Comparison of ENCODE assay signal across 1 cellular context in genomic region chr16:8949536-8950418, GRCh38.
A peak's percentile ranks its signal among the peaks of the same experiment; 100 is the strongest.
TF ChIP-seq lines count a peak whose summit lies in the region.

No MANE protein-coding gene starts in this region.

TF ChIP-seq in HepG2, 621 proteins besides CTCF, POLR2A, EP300 and RAD21 (continued from another document):
- TF ChIP-seq AKAP8 (CRISPR knock-in tag; IDR thresholded peaks at IDR 0.05) (0 out of 2 replicates have a peak, but pooled peaks have one; percentile 50), ZNF614 (CRISPR knock-in tag; IDR thresholded peaks at IDR 0.05; ENCODE audit: borderline replicate concordance) (peak; percentile 21; the same call in 1 of the 2 replicates), POLR2G (IDR thresholded peaks at IDR 0.05; ENCODE audit: low read depth, low read length) (no peak), ZKSCAN5 (CRISPR knock-in tag; IDR thresholded peaks at IDR 0.05) (0 out of 2 replicates have a peak, but pooled peaks have one; percentile 44), CERS6 (CRISPR knock-in tag; IDR thresholded peaks at IDR 0.05) (no peak), RARA (CRISPR knock-in tag; IDR thresholded peaks at IDR 0.05) (peak; percentile 14; the same call in 1 of the 2 replicates), PRDM4 (CRISPR knock-in tag; IDR thresholded peaks at IDR 0.05; ENCODE audit: borderline replicate concordance) (no peak), ZFX (CRISPR knock-in tag; IDR thresholded peaks at IDR 0.05; ENCODE audit: low read depth) (0 out of 2 replicates have a peak, but pooled peaks have one; percentile 23)
